In the genomic region with DNA sequence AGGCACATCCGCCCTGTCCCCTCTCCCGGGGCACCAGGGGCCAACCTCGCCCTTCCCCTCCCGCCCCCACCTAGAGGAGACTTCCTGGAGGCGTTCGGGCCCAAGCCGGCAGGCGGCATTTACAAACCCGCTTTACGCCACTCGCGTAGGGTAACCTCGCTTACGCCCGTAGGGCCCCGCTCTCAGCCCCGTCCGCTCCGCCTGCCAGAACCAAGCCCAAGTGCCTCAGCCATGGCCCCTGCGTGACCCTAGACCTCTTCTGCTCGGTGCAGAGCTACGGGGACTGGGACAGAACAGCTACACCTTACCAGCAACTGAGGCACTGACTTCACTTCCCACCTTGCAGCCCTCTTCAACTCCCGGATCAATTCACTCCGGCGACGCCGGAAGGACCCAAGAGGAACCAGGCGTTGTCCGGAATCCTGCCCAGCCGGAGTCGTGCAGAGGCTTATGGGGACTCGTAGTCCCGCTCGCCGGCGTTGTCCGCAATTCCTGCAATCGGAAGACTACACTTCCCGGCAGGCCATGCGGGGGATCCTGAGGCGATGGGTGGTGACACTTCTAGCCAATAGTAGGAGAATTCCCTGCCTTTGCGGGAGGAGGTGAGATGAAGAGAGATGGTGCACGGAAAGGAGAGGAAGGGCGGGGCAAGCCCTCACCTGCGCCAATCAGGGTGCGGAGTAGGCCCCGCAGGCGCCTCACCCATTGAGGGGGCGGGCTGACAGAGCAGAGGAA, we compare ENCODE assay signal across 8 cellular contexts. TPM values are rescaled to one million over a fixed set of nuclear protein-coding genes. Genes with fewer than 3 reads are reported as not detected.
DNase-seq lines count a peak whose midpoint lies in the region; ATAC-seq and TF ChIP-seq lines count a peak whose summit lies in the region.

A gene (minus strand): TSS at position 395 of the 735 bp plus-strand sequence. CDS start 14,735 bp downstream, outside the sequence.

- H3K27ac Mint-ChIP-seq in activated naive CD8-positive, alpha-beta T cell treated with anti-CD3 and anti-CD28 coated beads, Interleukin-2, amount 50 U/mL, for 24 hours = no peak within 1 kb of the TSS

- H3K4me3 ChIP-seq in GM12875 (ENCODE audit: low read depth, low read length) (peak within 1 kb of the TSS; percentile 83), SU-DHL-6 (ENCODE audit: insufficient read depth, low read length, poor library complexity, severe bottlenecking) (peak within 1 kb of the TSS; percentile 84), ovary (peak within 1 kb of the TSS; percentile 77), thyroid gland (replicated peaks in 1 of 3) (peak within 1 kb of the TSS; percentile 59 to 88 (median 78))

- peaks cover 13% of the 10 kb centered on the region for H3K4me1 Mint-ChIP-seq in activated naive CD8-positive, alpha-beta T cell treated with anti-CD3 and anti-CD28 coated beads, Interleukin-2, amount 50 U/mL, for 24 hours

- H3K4me1 ChIP-seq in ovary (ENCODE audit: insufficient read depth) = peaks cover 1% of the 10 kb centered on the region
- H3K4me1 ChIP-seq in thyroid gland = peaks cover 8 to 21% of the 10 kb centered on the region in 2 donors

- H3K4me2 ChIP-seq in SU-DHL-6 (ENCODE audit: low read depth, low read length, poor library complexity, severe bottlenecking) = peak within 1 kb of the TSS; percentile 88

- no peaks in the 10 kb centered on the region for H3K9me2 ChIP-seq in SU-DHL-6 (replicated peaks; ENCODE audit: insufficient read depth, low read length)

- ATAC-seq in HG02763 (IDR thresholded peaks at IDR 0.05; ENCODE audit: unreplicated experiment) (peak; percentile 89), Right ventricle myocardium inferior (peak; percentile 98)
- ATAC-seq in activated naive CD8-positive, alpha-beta T cell treated with anti-CD3 and anti-CD28 coated beads, Interleukin-2, amount 50 U/mL, for 24 hours = peak; percentile 92

- intact Hi-C loops in Right ventricle myocardium inferior (cut with DNase I) (loop anchor here (5.0 kb wide), 2 partner anchors 78 to 148 kb away; no protein-coding TSS in a partner anchor), ovary (cut with DNase I) (no loop called here), thyroid gland (cut with DNase I) (no loop called here)

- DNase-seq in NCI-H1417 (lab: John Stamatoyannopoulos, UW) (peak; percentile 97 to 100 (median 100)), Right ventricle myocardium inferior (ENCODE audit: missing footprints) (peak; percentile 99), ovary (peak; percentile 96 to 98 (median 97)), thyroid gland (peak; percentile 99)
- DNase-seq in activated naive CD8-positive, alpha-beta T cell treated with anti-CD3 and anti-CD28 coated beads, Interleukin-2, amount 50 U/mL, for 24 hours = peak; percentile 93

- H3K9me3 Mint-ChIP-seq in activated naive CD8-positive, alpha-beta T cell treated with anti-CD3 and anti-CD28 coated beads, Interleukin-2, amount 50 U/mL, for 24 hours = no peaks in the 10 kb centered on the region

- H3K9ac ChIP-seq in SU-DHL-6 (ENCODE audit: low read length) = peak within 1 kb of the TSS; percentile 77

- peaks cover 88% of the 10 kb centered on the region for H3K79me2 ChIP-seq in SU-DHL-6 (ENCODE audit: insufficient read depth, low read length)

- peaks cover 14% of the 10 kb centered on the region; the same call in 1 of the 2 replicates for H3F3A ChIP-seq in SU-DHL-6 (ENCODE audit: insufficient read depth)

- H3K4me3 Mint-ChIP-seq in activated naive CD8-positive, alpha-beta T cell treated with anti-CD3 and anti-CD28 coated beads, Interleukin-2, amount 50 U/mL, for 24 hours = no peak within 1 kb of the TSS

- H3K9me3 ChIP-seq in SU-DHL-6 (ENCODE audit: insufficient read depth, low read length) (no peaks in the 10 kb centered on the region), ovary (no peaks in the 10 kb centered on the region), thyroid gland (no peaks in the 10 kb centered on the region)

- H3K27ac ChIP-seq in SU-DHL-6 (ENCODE audit: low read depth, low read length) (peak within 1 kb of the TSS; percentile 92), ovary (peak within 1 kb of the TSS; percentile 57 to 84), thyroid gland (peak within 1 kb of the TSS; percentile 56 to 89 (median 70))

- peak within 1 kb of the TSS; percentile 65 for H2AFZ ChIP-seq in SU-DHL-6 (ENCODE audit: low read depth, low read length, severe bottlenecking)

- WGBS in ovary, 3 donors = 0% methylated on average over 49 of the region's 49 CpGs
- WGBS in thyroid gland, 2 donors = 0% methylated on average over 28 to 43 of the region's 49 CpGs

- H3K27me3 ChIP-seq in SU-DHL-6 (ENCODE audit: low read length) (no peaks in the 10 kb centered on the region), ovary (no peaks in the 10 kb centered on the region), thyroid gland (no peaks in the 10 kb centered on the region)

- H3K36me3 ChIP-seq in SU-DHL-6 (ENCODE audit: low read length) (0 out of 2 replicates have a peak, but pooled peaks cover 4% of the 10 kb centered on the region), ovary (no peaks in the 10 kb centered on the region), thyroid gland (no peaks in the 10 kb centered on the region)

- TF ChIP-seq POLR2A in ovary (IDR thresholded peaks at IDR 0.05) (peak; percentile 52), thyroid gland (IDR thresholded peaks at IDR 0.05) (peak in 1 of 2 donors; percentile 70)

- no peak for TF ChIP-seq CTCF in GM12875 (IDR thresholded peaks at IDR 0.05; ENCODE audit: borderline replicate concordance, insufficient read depth, low read depth, low read length)
- TF ChIP-seq CTCF in SU-DHL-6 (IDR thresholded peaks at IDR 0.05; ENCODE audit: insufficient read depth, low read length, poor library complexity, severe bottlenecking) = no peak
- TF ChIP-seq CTCF in ovary (IDR thresholded peaks at IDR 0.05) = no peak
- TF ChIP-seq CTCF in thyroid gland (IDR thresholded peaks at IDR 0.05) = peak in 1 of 6 experiments; percentile 7

- peaks cover 28% of the 10 kb centered on the region for H4K20me1 ChIP-seq in SU-DHL-6 (ENCODE audit: low read depth, low read length)

- no peaks in the 10 kb centered on the region for H3K27me3 Mint-ChIP-seq in activated naive CD8-positive, alpha-beta T cell treated with anti-CD3 and anti-CD28 coated beads, Interleukin-2, amount 50 U/mL, for 24 hours

- TF ChIP-seq EP300 in ovary (IDR thresholded peaks at IDR 0.05) = no peak

- H3K36me3 Mint-ChIP-seq in activated naive CD8-positive, alpha-beta T cell treated with anti-CD3 and anti-CD28 coated beads, Interleukin-2, amount 50 U/mL, for 24 hours (ENCODE audit: low read depth) = peaks cover 10% of the 10 kb centered on the region

RNA-seq across cellular contexts. Expression of the gene that starts here (rescaled TPM):
- total RNA-seq in Right ventricle myocardium inferior (31.2 TPM), ovary (10 to 100 TPM; 27.0 to 51.7 (median 35.1) TPM), thyroid gland (10 to 100 TPM; 56.7 to 80.8 (median 76.9) TPM)
- polyA plus RNA-seq in ovary = 10 to 100 TPM; 34.3 to 38.3 TPM

Comparison
In these comparisons a context has a peak if more than half of its experiments do, and no peak if none do; other contexts are left out.
1. Peak in every context shown above with its lines: DNase-seq, ATAC-seq, H3K4me3 ChIP-seq and H3K27ac ChIP-seq.